ENCODE assay signal across 12 cellular contexts in genomic region chr16:82655720-82656500, GRCh38. TPM values are rescaled to one million over a fixed set of nuclear protein-coding genes. Genes with fewer than 3 reads are reported as not detected.
A peak's percentile ranks its signal among the peaks of the same experiment; 100 is the strongest.
DNase-seq lines count a peak whose midpoint lies in the region; ATAC-seq, FAIRE-seq and TF ChIP-seq lines count a peak whose summit lies in the region.
"Had no signal": no experiment of that assay in that cellular context is flagged by ENCODE, and none has a peak within 500 bp of the region (broad histone marks: within the 10 kb centered on the region; RNA-seq: fewer than 3 reads in every experiment).

No MANE protein-coding gene starts in this region.

- FAIRE-seq in H54 (lab: Jason Lieb, UNC), result no peak
- FAIRE-seq: D721Med had no signal

- H3K9me3 ChIP-seq in CD8-positive, alpha-beta T cell (ENCODE audit: low read length), result no peaks in the 10 kb centered on the region
- no peaks in the 10 kb centered on the region for H3K9me3 ChIP-seq in naive thymus-derived CD4-positive, alpha-beta T cell (ENCODE audit: control insufficient read depth in 2 of 3, low read length in 3 of 3)
- H3K9me3 ChIP-seq: tibial artery had no signal

- CTCF ChIA-PET in CD8-positive, alpha-beta T cell (lab: Charles Lee), result interaction anchor here (1.0 to 4.5 kb wide), 4 partner anchors 12 to 16 kb away, joined by 4 to 27 read pairs (median 8); no protein-coding TSS in a partner anchor
- CTCF ChIA-PET in naive thymus-derived CD4-positive, alpha-beta T cell (lab: Charles Lee), result interaction anchor here (0.6 to 1.6 kb wide), 2 partner anchors 16 kb away, joined by 3 to 8 read pairs; no protein-coding TSS in a partner anchor

- TF ChIP-seq POLR2A in H54 (IDR thresholded peaks at IDR 0.05; ENCODE audit: low read depth, low read length), result 0 out of 2 replicates have a peak, but pooled peaks have one; percentile 16

- H3K27me3 Mint-ChIP-seq in CD8-positive, alpha-beta T cell (ENCODE audit: low read depth), result no peaks in the 10 kb centered on the region
- H3K27me3 Mint-ChIP-seq in activated T-helper 17 cell treated with anti-CD3 and anti-CD28 coated beads, Interleukin-2, amount 50 U/mL, for 72 hours, result no peaks in the 10 kb centered on the region
- H3K27me3 Mint-ChIP-seq in naive thymus-derived CD4-positive, alpha-beta T cell, result peaks cover 0 to 5% (median 0%) of the 10 kb centered on the region in 5 donors

- no peak overlapping the region for H3K4me3 ChIP-seq in CD8-positive, alpha-beta T cell (ENCODE audit: low read depth, low read length)
- peak overlapping the region; percentile 1 for H3K4me3 ChIP-seq in naive thymus-derived CD4-positive, alpha-beta T cell (ENCODE audit: low read length)
- H3K4me3 ChIP-seq: tibial artery had no signal

- intact Hi-C loops in CD8-positive, alpha-beta T cell (cut with DNase I, micrococcal nuclease), result loop anchor here (2.0 to 10.0 kb wide), 3 partner anchors 15 to 1651 kb away; partner anchors contain the start of genes CENPN (in 1 of the 2) and CMC2 (in 1 of the 2)
- intact Hi-C loops in naive thymus-derived CD4-positive, alpha-beta T cell (cut with micrococcal nuclease), result loop anchor here (1.0 to 10.0 kb wide), 9 partner anchors 15 to 1661 kb away; partner anchors contain the start of genes MPHOSPH6 (in 2 of the 2), C16orf46 (in 1 of the 2) and GAN (in 1 of the 2)

- H3K27me3 ChIP-seq in CD8-positive, alpha-beta T cell (ENCODE audit: insufficient read depth, low read length), result no peaks in the 10 kb centered on the region
- H3K27me3 ChIP-seq in naive thymus-derived CD4-positive, alpha-beta T cell (ENCODE audit: control insufficient read depth in 2 of 2, insufficient read depth in 2 of 2, low read length in 2 of 2), result no peaks in the 10 kb centered on the region
- H3K27me3 ChIP-seq: tibial artery had no signal

- ATAC-seq in CD8-positive, alpha-beta T cell, result no peak
- ATAC-seq in activated T-helper 17 cell treated with anti-CD3 and anti-CD28 coated beads, Interleukin-2, amount 50 U/mL, for 72 hours (replicated peaks), result no peak
- no peak for ATAC-seq in naive thymus-derived CD4-positive, alpha-beta T cell

- no peak for DNase-seq in CD8-positive, alpha-beta T cell
- DNase-seq in H54 (ENCODE audit: insufficient read length, low spot score) (no peak), GF-D8 (lab: John Stamatoyannopoulos, UW) (no peak), Ammon's horn (ENCODE audit: low spot score) (no peak), inferior parietal cortex (ENCODE audit: extremely low spot score) (no peak)
- DNase-seq in naive thymus-derived CD4-positive, alpha-beta T cell, result no peak
- DNase-seq: MV-4-11, NCI-H446, retina, tibial artery had no signal

- peaks cover 61% of the 10 kb centered on the region for H3K4me1 ChIP-seq in CD8-positive, alpha-beta T cell (ENCODE audit: insufficient read depth, low read length)
- H3K4me1 ChIP-seq in naive thymus-derived CD4-positive, alpha-beta T cell (ENCODE audit: control insufficient read depth in 2 of 2, insufficient read depth in 2 of 2, low read length in 2 of 2), result peaks cover 66 to 82% of the 10 kb centered on the region in 2 donors

- peak overlapping the region; percentile 55 for H3K4me3 Mint-ChIP-seq in CD8-positive, alpha-beta T cell
- peak overlapping the region; percentile 72 for H3K4me3 Mint-ChIP-seq in activated T-helper 17 cell treated with anti-CD3 and anti-CD28 coated beads, Interleukin-2, amount 50 U/mL, for 72 hours
- peak overlapping the region in 9 of 10 donors; percentile 6 to 77 (median 51) for H3K4me3 Mint-ChIP-seq in naive thymus-derived CD4-positive, alpha-beta T cell

- H3K36me3 Mint-ChIP-seq in CD8-positive, alpha-beta T cell, result no peaks in the 10 kb centered on the region
- no peaks in the 10 kb centered on the region for H3K36me3 Mint-ChIP-seq in activated T-helper 17 cell treated with anti-CD3 and anti-CD28 coated beads, Interleukin-2, amount 50 U/mL, for 72 hours (ENCODE audit: low read depth)
- H3K36me3 Mint-ChIP-seq in naive thymus-derived CD4-positive, alpha-beta T cell, result peaks cover 0 to 19% (median 0%) of the 10 kb centered on the region in 5 donors

- peak overlapping the region; percentile 45 for H3K27ac ChIP-seq in CD8-positive, alpha-beta T cell (ENCODE audit: low read depth, low read length)
- H3K27ac ChIP-seq in naive thymus-derived CD4-positive, alpha-beta T cell (ENCODE audit: low read depth, low read length), result peak overlapping the region; percentile 53
- H3K27ac ChIP-seq: tibial artery had no signal

- no peak for TF ChIP-seq CTCF in CD8-positive, alpha-beta T cell (IDR thresholded peaks at IDR 0.05)

- peak overlapping the region; percentile 90 for H3K27ac Mint-ChIP-seq in CD8-positive, alpha-beta T cell
- peak overlapping the region; percentile 87 for H3K27ac Mint-ChIP-seq in activated T-helper 17 cell treated with anti-CD3 and anti-CD28 coated beads, Interleukin-2, amount 50 U/mL, for 72 hours
- H3K27ac Mint-ChIP-seq in naive thymus-derived CD4-positive, alpha-beta T cell, result peak overlapping the region; percentile 61 to 95 (median 85)

- H3K36me3 ChIP-seq in CD8-positive, alpha-beta T cell (ENCODE audit: insufficient read depth, low read length), result no peaks in the 10 kb centered on the region
- H3K36me3 ChIP-seq in naive thymus-derived CD4-positive, alpha-beta T cell (ENCODE audit: control insufficient read depth in 2 of 3, insufficient read depth in 3 of 3, low read length in 3 of 3), result no peaks in the 10 kb centered on the region
- H3K36me3 ChIP-seq: tibial artery had no signal

- peaks cover 86% of the 10 kb centered on the region for H3K4me1 Mint-ChIP-seq in CD8-positive, alpha-beta T cell (ENCODE audit: low read depth)
- peaks cover 63% of the 10 kb centered on the region for H3K4me1 Mint-ChIP-seq in activated T-helper 17 cell treated with anti-CD3 and anti-CD28 coated beads, Interleukin-2, amount 50 U/mL, for 72 hours
- H3K4me1 Mint-ChIP-seq in naive thymus-derived CD4-positive, alpha-beta T cell, result peaks cover 43 to 92% (median 84%) of the 10 kb centered on the region in 7 donors

- H3K9me3 Mint-ChIP-seq in CD8-positive, alpha-beta T cell, result no peaks in the 10 kb centered on the region
- no peaks in the 10 kb centered on the region for H3K9me3 Mint-ChIP-seq in activated T-helper 17 cell treated with anti-CD3 and anti-CD28 coated beads, Interleukin-2, amount 50 U/mL, for 72 hours
- peaks cover 0 to 6% (median 0%) of the 10 kb centered on the region in 11 donors for H3K9me3 Mint-ChIP-seq in naive thymus-derived CD4-positive, alpha-beta T cell

- POLR2A ChIA-PET in CD8-positive, alpha-beta T cell (lab: Charles Lee), result interaction anchor here (0.6 to 1.4 kb wide), 4 partner anchors 8 to 1234 kb away, joined by 3 to 9 read pairs (median 3); no protein-coding TSS in a partner anchor
- POLR2A ChIA-PET in naive thymus-derived CD4-positive, alpha-beta T cell (lab: Charles Lee), result interaction anchor here (1.5 kb wide), 1 partner anchor 9 kb away, joined by 4 read pairs; no protein-coding TSS in a partner anchor

RNA-seq across cellular contexts. Expression of gene CDH13, which starts 29.1 kb away (rescaled TPM):
- not detected for total RNA-seq in CD8-positive, alpha-beta T cell
- total RNA-seq in activated T-helper 17 cell treated with anti-CD3 and anti-CD28 coated beads, Interleukin-2, amount 50 U/mL, for 72 hours, result not detected
- not detected for total RNA-seq in naive thymus-derived CD4-positive, alpha-beta T cell
- not detected for polyA plus RNA-seq in naive thymus-derived CD4-positive, alpha-beta T cell
